Comparison of ENCODE assay signal across 1 cellular context in genomic region chr1:185862235-185862634, GRCh38.
TF ChIP-seq lines count a peak whose summit lies in the region.

No MANE protein-coding gene starts in this region.

TF ChIP-seq in K562, 482 proteins besides CTCF, POLR2A, EP300 and RAD21 (continued from another document):
- TF ChIP-seq NR2C2 (CRISPR knock-in tag; IDR thresholded peaks at IDR 0.05), result no peak
- no peak for TF ChIP-seq NR2C2 (tag; IDR thresholded peaks at IDR 0.05)
- TF ChIP-seq ZBTB8A (IDR thresholded peaks at IDR 0.05; ENCODE audit: partially characterized antibody), result no peak
- TF ChIP-seq TAF9B (IDR thresholded peaks at IDR 0.05; ENCODE audit: partially characterized antibody), result no peak
- no peak for TF ChIP-seq SP1 (CRISPR knock-in tag; IDR thresholded peaks at IDR 0.05)
- no peak for TF ChIP-seq ELF2 (CRISPR knock-in tag; IDR thresholded peaks at IDR 0.05)
- TF ChIP-seq SIRT6 (IDR thresholded peaks at IDR 0.05; ENCODE audit: low read depth, low read length), result no peak
- no peak for TF ChIP-seq TSHZ1 (CRISPR knock-in tag; IDR thresholded peaks at IDR 0.05)
- peak; percentile 81; the same call in 1 of the 2 replicates for TF ChIP-seq MTA1 (IDR thresholded peaks at IDR 0.05; ENCODE audit: borderline replicate concordance)
- no peak for TF ChIP-seq ZKSCAN1 (IDR thresholded peaks at IDR 0.05; ENCODE audit: low read depth, low read length)
- no peak for TF ChIP-seq TAF15 (IDR thresholded peaks at IDR 0.05; ENCODE audit: low read depth, low read length)
- no peak for TF ChIP-seq CEBPB (tag; IDR thresholded peaks at IDR 0.05)
- peak; percentile 99 for TF ChIP-seq ZNF316 (IDR thresholded peaks at IDR 0.05)
- no peak for TF ChIP-seq KLF13 (tag; IDR thresholded peaks at IDR 0.05; ENCODE audit: borderline replicate concordance, low read depth)
- no peak for TF ChIP-seq BCOR (IDR thresholded peaks at IDR 0.05)
- TF ChIP-seq CBFA2T3 (IDR thresholded peaks at IDR 0.05), result peak; percentile 63
- no peak for TF ChIP-seq BCL6 (CRISPR knock-in tag; IDR thresholded peaks at IDR 0.05)
- TF ChIP-seq NFYB (IDR thresholded peaks at IDR 0.05; ENCODE audit: extremely low read depth, insufficient read length), result no peak
- TF ChIP-seq ETS2 (tag; IDR thresholded peaks at IDR 0.05; ENCODE audit: borderline replicate concordance, poor library complexity, severe bottlenecking), result no peak
- TF ChIP-seq MAFF (IDR thresholded peaks at IDR 0.05; ENCODE audit: low read length), result peak; percentile 94
- no peak for TF ChIP-seq ZNF165 (CRISPR knock-in tag; IDR thresholded peaks at IDR 0.05; ENCODE audit: borderline replicate concordance)
- TF ChIP-seq DEAF1 (CRISPR knock-in tag; IDR thresholded peaks at IDR 0.05), result no peak
- TF ChIP-seq CGGBP1 (CRISPR knock-in tag; IDR thresholded peaks at IDR 0.05), result no peak
- TF ChIP-seq JUND (IDR thresholded peaks at IDR 0.05; ENCODE audit: borderline replicate concordance, low read depth, low read length), result peak; percentile 73
- TF ChIP-seq JUND (tag; IDR thresholded peaks at IDR 0.05; ENCODE audit: borderline replicate concordance, low read depth, low read length), result peak; percentile 83; the same call in 2 of the 3 replicates
- TF ChIP-seq DACH1 (IDR thresholded peaks at IDR 0.05; ENCODE audit: partially characterized antibody), result peak; percentile 54
- TF ChIP-seq NCOA1 (IDR thresholded peaks at IDR 0.05; ENCODE audit: low read depth), result no peak
- no peak for TF ChIP-seq GMEB1 (CRISPR knock-in tag; IDR thresholded peaks at IDR 0.05)
- TF ChIP-seq TEAD2 (tag; IDR thresholded peaks at IDR 0.05), result no peak
- TF ChIP-seq NR4A1 (CRISPR knock-in tag; IDR thresholded peaks at IDR 0.05), result no peak
- TF ChIP-seq NR4A1 (tag; IDR thresholded peaks at IDR 0.05), result no peak
- TF ChIP-seq DPF2 (IDR thresholded peaks at IDR 0.05), result peak; percentile 83
- TF ChIP-seq RBM17 (IDR thresholded peaks at IDR 0.05; ENCODE audit: borderline replicate concordance, low read depth, low read length), result no peak
- TF ChIP-seq PBX2 (CRISPR knock-in tag; IDR thresholded peaks at IDR 0.05; ENCODE audit: low read depth), result no peak
- peak; percentile 86 for TF ChIP-seq PBX2 (tag; conservative IDR thresholded peaks at IDR 0.05; ENCODE audit: low read depth)
- TF ChIP-seq ATF4 (CRISPR knock-in tag; IDR thresholded peaks at IDR 0.05), result no peak
- no peak for TF ChIP-seq PCBP1 (IDR thresholded peaks at IDR 0.05; ENCODE audit: low read depth, low read length, poor library complexity, severe bottlenecking)
- TF ChIP-seq RBBP5 (IDR thresholded peaks at IDR 0.05; ENCODE audit: borderline replicate concordance, insufficient read depth, low read length, poor library complexity, severe bottlenecking), result no peak
- TF ChIP-seq PHF21A (IDR thresholded peaks at IDR 0.05; ENCODE audit: borderline replicate concordance, low read depth), result no peak
- TF ChIP-seq PTTG1 (tag; IDR thresholded peaks at IDR 0.05; ENCODE audit: low read depth), result no peak
- TF ChIP-seq EWSR1 (IDR thresholded peaks at IDR 0.05; ENCODE audit: borderline replicate concordance, low read depth, partially characterized antibody), result no peak
- TF ChIP-seq KDM1A (IDR thresholded peaks at IDR 0.05), result peak; percentile 88 to 93
- TF ChIP-seq ETS1 (conservative IDR thresholded peaks at IDR 0.05; ENCODE audit: control insufficient read depth, low read depth, low read length), result no peak
- TF ChIP-seq ADNP (tag; IDR thresholded peaks at IDR 0.05), result no peak
- TF ChIP-seq BRD9 (IDR thresholded peaks at IDR 0.05; ENCODE audit: low read depth, partially characterized antibody), result no peak
- no peak for TF ChIP-seq MXD1 (CRISPR knock-in tag; IDR thresholded peaks at IDR 0.05; ENCODE audit: borderline replicate concordance, poor library complexity, severe bottlenecking)
- TF ChIP-seq PKNOX1 (IDR thresholded peaks at IDR 0.05), result peak; percentile 75
- TF ChIP-seq HDAC2 (IDR thresholded peaks at IDR 0.05), result peak; percentile 81
- TF ChIP-seq ARID1B (IDR thresholded peaks at IDR 0.05), result peak; percentile 85
- no peak for TF ChIP-seq SAP30 (IDR thresholded peaks at IDR 0.05; ENCODE audit: borderline replicate concordance, insufficient read depth, low read depth, low read length, poor library complexity, severe bottlenecking)
- no peak for TF ChIP-seq ELK3 (CRISPR knock-in tag; IDR thresholded peaks at IDR 0.05)
- TF ChIP-seq CHAMP1 (IDR thresholded peaks at IDR 0.05), result peak; percentile 35; the same call in 1 of the 2 replicates
